1 cellular context compared by ENCODE assay signal in genomic region chr15:99010743-99011142, GRCh38.
TF ChIP-seq lines count a peak whose summit lies in the region.

No MANE protein-coding gene starts in this region.

TF ChIP-seq in GM23338, 12 proteins besides CTCF, POLR2A, EP300 and RAD21:
- no peak for TF ChIP-seq EZH2phosphoT487 (IDR thresholded peaks at IDR 0.05; ENCODE audit: unreplicated experiment)
- no peak for TF ChIP-seq NANOG (IDR thresholded peaks at IDR 0.05; ENCODE audit: borderline replicate concordance)
- no peak for TF ChIP-seq STAT1 (IDR thresholded peaks at IDR 0.05; ENCODE audit: unreplicated experiment)
- TF ChIP-seq JUNB (IDR thresholded peaks at IDR 0.05; ENCODE audit: unreplicated experiment) = no peak
- TF ChIP-seq CREB1 (CRISPR knock-in tag; IDR thresholded peaks at IDR 0.05; ENCODE audit: low read depth) = no peak
- no peak for TF ChIP-seq ETS1 (IDR thresholded peaks at IDR 0.05)
- TF ChIP-seq ZNF114 (CRISPR knock-in tag; IDR thresholded peaks at IDR 0.05) = no peak
- TF ChIP-seq POLR2AphosphoS5 (IDR thresholded peaks at IDR 0.05; ENCODE audit: low read depth) = no peak
